Comparison of ENCODE assay signal across 9 cellular contexts in genomic region chr4:118076958-118077766, GRCh38. TPM values are rescaled to one million over a fixed set of nuclear protein-coding genes. Genes with fewer than 3 reads are reported as not detected.
DNase-seq lines count a peak whose midpoint lies in the region; ATAC-seq, FAIRE-seq and TF ChIP-seq lines count a peak whose summit lies in the region.
"Had no signal": no experiment of that assay in that cellular context is flagged by ENCODE, and none has a peak within 500 bp of the region (broad histone marks: within the 10 kb centered on the region; RNA-seq: fewer than 3 reads in every experiment).

No MANE protein-coding gene starts in this region.

- H3K9me3 ChIP-seq in CD4-positive, alpha-beta T cell (ENCODE audit: control insufficient read depth, low read length): no peaks in the 10 kb centered on the region
- H3K9me3 ChIP-seq in esophagus squamous epithelium: peaks cover 0 to 10% (median 5%) of the 10 kb centered on the region in 3 donors

- 46% methylated on average over 5 to 6 of the region's 8 CpGs for WGBS in esophagus squamous epithelium, 2 donors

- no peak overlapping the region for H3K4me3 Mint-ChIP-seq in CD4-positive, alpha-beta T cell

- POLR2A ChIA-PET in CD4-positive, alpha-beta T cell (lab: Charles Lee): no interaction called here

- no peak for TF ChIP-seq CTCF in CD4-positive, alpha-beta T cell (IDR thresholded peaks at IDR 0.05)
- TF ChIP-seq CTCF in esophagus squamous epithelium (IDR thresholded peaks at IDR 0.05): peak in 1 of 6 experiments; percentile 27

- TF ChIP-seq POLR2A in esophagus squamous epithelium (IDR thresholded peaks at IDR 0.05): no peak

- intact Hi-C loops in CD4-positive, alpha-beta T cell (cut with DNase I, micrococcal nuclease): loop anchor here in 1 of 2 experiments (5.0 kb wide), 1 partner anchor 190 kb away; no protein-coding TSS in a partner anchor
- intact Hi-C loops in esophagus squamous epithelium (cut with DNase I): no loop called here

- H3K27ac Mint-ChIP-seq in CD4-positive, alpha-beta T cell: no peak overlapping the region

- no peak for DNase-seq in CD4-positive, alpha-beta T cell
- no peak for DNase-seq in GM18507 (ENCODE audit: extremely low spot score, insufficient read length, low read depth)
- peak; percentile 67 for DNase-seq in SK-MEL-5 (ENCODE audit: low read depth, low spot score)
- DNase-seq in iris pigment epithelial cell (ENCODE audit: low read depth): peak; percentile 44
- DNase-seq in esophagus squamous epithelium (lab: John Stamatoyannopoulos, UW): no peak
- no peak for DNase-seq in NCI-H2081 (lab: John Stamatoyannopoulos, UW)
- DNase-seq in effector CD8-positive, alpha-beta T cell (lab: John Stamatoyannopoulos, UW): no peak

- H3K4me1 Mint-ChIP-seq in CD4-positive, alpha-beta T cell (ENCODE audit: low read depth): no peaks in the 10 kb centered on the region

- no peak overlapping the region for H3K27ac ChIP-seq in CD4-positive, alpha-beta T cell (ENCODE audit: low read depth, low read length)
- H3K27ac ChIP-seq in esophagus squamous epithelium: no peak overlapping the region

- ATAC-seq in CD4-positive, alpha-beta T cell (ENCODE audit: poor library complexity): peak; percentile 26
- peak; percentile 89 for ATAC-seq in HG03103 (IDR thresholded peaks at IDR 0.05; ENCODE audit: low read depth, unreplicated experiment)

- no peaks in the 10 kb centered on the region for H3K36me3 ChIP-seq in esophagus squamous epithelium

- CTCF ChIA-PET in CD4-positive, alpha-beta T cell (lab: Charles Lee): no interaction called here

- H3K4me3 ChIP-seq in esophagus squamous epithelium: no peak overlapping the region

- no peaks in the 10 kb centered on the region for H3K36me3 Mint-ChIP-seq in CD4-positive, alpha-beta T cell (ENCODE audit: low read depth)

- peak; percentile 39 for FAIRE-seq in GM18507 (lab: Jason Lieb, UNC)

- H3K4me1 ChIP-seq in esophagus squamous epithelium: no peaks in the 10 kb centered on the region

- no peaks in the 10 kb centered on the region for H3K27me3 Mint-ChIP-seq in CD4-positive, alpha-beta T cell

- in situ Hi-C loops in SK-MEL-5 (cut with HindIII; ENCODE audit: low pct_unique_long_range_greater_than_20kb, low sequenced_read_pairs): no loop called here

- peaks cover 3% of the 10 kb centered on the region for H3K9me3 Mint-ChIP-seq in CD4-positive, alpha-beta T cell

- no peaks in the 10 kb centered on the region for H3K27me3 ChIP-seq in CD4-positive, alpha-beta T cell (ENCODE audit: control insufficient read depth, insufficient read depth, low read length)
- no peaks in the 10 kb centered on the region for H3K27me3 ChIP-seq in esophagus squamous epithelium

RNA-seq across cellular contexts. Expression of gene NDST3, which starts 42.9 kb away (rescaled TPM):
- not detected for total RNA-seq in CD4-positive, alpha-beta T cell
- total RNA-seq in SK-MEL-5 (2014; rRNA removed; shearing (Covaris generic)): 0.05 TPM in 1 of 2 replicates, not detected in the other
- polyA plus RNA-seq in SK-MEL-5 (2015; cell fraction: cytosol; rRNA removed): 0.03 TPM in 1 of 2 replicates, not detected in the other
- polyA plus RNA-seq in SK-MEL-5 (2015; cell fraction: nucleus; rRNA removed): 0.22 and 0.80 TPM in 2 replicates
- under 1 TPM in 1 of 4 donors, not detected in 3; 0.19 TPM for total RNA-seq in esophagus squamous epithelium
- total RNA-seq: T-helper 1 cell treated with Interleukin-12 subunit alpha and Interleukin-12 subunit beta and Interleukin-4 antibody, amounts not matched to agents 30 ng/mL and 1 ng/mL, for 36 hours had no signal

Comparison
In these comparisons a context has a peak if more than half of its experiments do, and no peak if none do; other contexts are left out.
1. DNase-seq: peak in SK-MEL-5 (single experiment) and iris pigment epithelial cell (single experiment); none in CD4-positive, alpha-beta T cell (0 of 10), GM18507 (single experiment), esophagus squamous epithelium (single experiment), NCI-H2081 (0 of 2) and effector CD8-positive, alpha-beta T cell (single experiment).